ENCODE assay signal across 26 cellular contexts in the genomic region with DNA sequence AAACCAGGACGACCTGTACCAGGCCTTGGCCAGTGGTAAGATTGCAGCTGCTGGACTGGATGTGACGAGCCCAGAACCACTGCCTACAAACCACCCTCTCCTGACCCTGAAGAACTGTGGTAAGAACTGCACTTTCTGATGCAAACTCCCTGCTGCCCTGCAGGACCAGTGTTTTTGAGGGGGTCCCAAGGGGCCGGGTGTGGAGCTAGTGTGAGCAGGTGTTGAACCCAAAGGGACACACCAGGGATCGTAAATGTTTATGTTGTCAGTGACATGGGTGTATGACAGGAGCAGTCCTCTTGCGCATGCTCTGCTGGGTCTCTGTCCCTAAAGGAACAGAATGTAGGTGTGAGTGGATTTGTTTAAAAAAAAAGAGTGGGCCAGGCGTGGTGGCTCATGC. TPM values are rescaled to one million over a fixed set of nuclear protein-coding genes. Genes with fewer than 3 reads are reported as not detected.
DNase-seq lines count a peak whose midpoint lies in the region; ATAC-seq and TF ChIP-seq lines count a peak whose summit lies in the region.
"Had no signal": no experiment of that assay in that cellular context is flagged by ENCODE, and none has a peak within 500 bp of the region (broad histone marks: within the 10 kb centered on the region; RNA-seq: fewer than 3 reads in every experiment).

No MANE protein-coding gene starts in this region.

- H3K27me3 Mint-ChIP-seq in IgD-negative memory B cell (no peaks in the 10 kb centered on the region), activated B cell treated with CpG ODN at 0.5 μM for 24 hours (no peaks in the 10 kb centered on the region)
- H3K27me3 Mint-ChIP-seq: activated naive CD8-positive, alpha-beta T cell; CD8-positive, alpha-beta memory T cell; naive thymus-derived CD8-positive, alpha-beta T cell; stimulated activated naive CD8-positive, alpha-beta T cell treated with anti-CD3 and anti-CD28 coated beads, Interleukin-15, Interleukin-2, amounts not matched to agents 100 ng/mL and 50 ng/mL, for 24 hours had no signal

- peaks cover 5% of the 10 kb centered on the region for H3K4me1 ChIP-seq in psoas muscle
- H3K4me1 ChIP-seq: Peyer's patch, SJSA1, transverse colon had no signal

- H3K27me3 ChIP-seq in psoas muscle (ENCODE audit: insufficient read depth in 3 of 3, low read length in 2 of 3): no peaks in the 10 kb centered on the region
- H3K27me3 ChIP-seq: gastrocnemius medialis, MG63, Peyer's patch, SJSA1, transverse colon had no signal

- H3K9me3 ChIP-seq in psoas muscle: no peaks in the 10 kb centered on the region
- H3K9me3 ChIP-seq: gastrocnemius medialis, MG63, Peyer's patch, SJSA1, transverse colon had no signal

- H3K9me3 Mint-ChIP-seq in IgD-negative memory B cell: no peaks in the 10 kb centered on the region
- no peaks in the 10 kb centered on the region for H3K9me3 Mint-ChIP-seq in activated B cell treated with CpG ODN at 0.5 μM for 24 hours
- H3K9me3 Mint-ChIP-seq: CD8-positive, alpha-beta memory T cell; endodermal cell; mesothelial cell of epicardium; naive thymus-derived CD8-positive, alpha-beta T cell; stimulated activated naive CD8-positive, alpha-beta T cell treated with anti-CD3 and anti-CD28 coated beads, Interleukin-15, Interleukin-2, amounts not matched to agents 100 ng/mL and 50 ng/mL, for 24 hours had no signal

- peak overlapping the region; percentile 76 to 81 (median 78) for H3K27ac Mint-ChIP-seq in IgD-negative memory B cell
- H3K27ac Mint-ChIP-seq in activated B cell treated with CpG ODN at 0.5 μM for 24 hours: peak overlapping the region; percentile 69
- H3K27ac Mint-ChIP-seq: stimulated activated naive CD8-positive, alpha-beta T cell treated with anti-CD3 and anti-CD28 coated beads, Interleukin-15, Interleukin-2, amounts not matched to agents 100 ng/mL and 50 ng/mL, for 24 hours had no signal

- CTCF ChIA-PET in activated B cell treated with CpG ODN at 0.5 μM for 24 hours (lab: Charles Lee): no interaction called here

- H3K4me1 Mint-ChIP-seq in IgD-negative memory B cell (peaks cover 17 to 21% (median 18%) of the 10 kb centered on the region in 3 donors), activated B cell treated with CpG ODN at 0.5 μM for 24 hours (peaks cover 27% of the 10 kb centered on the region)
- H3K4me1 Mint-ChIP-seq: mesothelial cell of epicardium had no signal

- 66 to 75% (median 72%) methylated on average over 6 of the region's 6 CpGs for WGBS in psoas muscle, 3 donors

- intact Hi-C loops in activated B cell treated with CpG ODN at 0.5 μM for 24 hours (cut with micrococcal nuclease): no loop called here
- intact Hi-C loops in psoas muscle (cut with DNase I): no loop called here

- H3K4me3 Mint-ChIP-seq in IgD-negative memory B cell (peak overlapping the region in 2 of 4 donors; percentile 56 to 82), activated B cell treated with CpG ODN at 0.5 μM for 24 hours (peak overlapping the region; percentile 12)
- H3K4me3 Mint-ChIP-seq: activated naive CD8-positive, alpha-beta T cell; CD8-positive, alpha-beta memory T cell; endodermal cell; mesothelial cell of epicardium; naive thymus-derived CD8-positive, alpha-beta T cell; stimulated activated naive CD8-positive, alpha-beta T cell treated with anti-CD3 and anti-CD28 coated beads, Interleukin-15, Interleukin-2, amounts not matched to agents 100 ng/mL and 50 ng/mL, for 24 hours had no signal

- POLR2A ChIA-PET in activated B cell treated with CpG ODN at 0.5 μM for 24 hours (lab: Charles Lee): interaction anchor here (0.6 to 2.7 kb wide), 3 partner anchors 9 to 448 kb away, joined by 6 to 14 read pairs (median 8); partner anchors contain the start of gene GRHPR

- H3K4me3 ChIP-seq in psoas muscle: no peak overlapping the region
- H3K4me3 ChIP-seq: gastrocnemius medialis, GM23248, K562, MG63, Peyer's patch, SJSA1, transverse colon had no signal

- DNase-seq in activated B cell treated with CpG ODN at 0.5 μM for 24 hours (no peak), globus pallidus (ENCODE audit: low spot score) (peak; percentile 29), substantia nigra (lab: John Stamatoyannopoulos, UW) (no peak), NCI-H1092 (lab: John Stamatoyannopoulos, UW) (no peak), psoas muscle (no peak)
- DNase-seq in activated CD4-positive, alpha-beta T cell treated with anti-CD3 and anti-CD28 coated beads for 4 hours: no peak
- DNase-seq: activated CD4-positive, alpha-beta T cell treated with anti-CD3 and anti-CD28 coated beads for 48 hours; CD8-positive, alpha-beta memory T cell; DMS153; endodermal cell; gastrocnemius medialis; GM23248; MG63; naive thymus-derived CD8-positive, alpha-beta T cell; NCI-H1436 treated with DMSO at 0.1 percent for 48 hours; Peyer's patch; stimulated activated CD4-positive, alpha-beta T cell treated with anti-CD3 and anti-CD28 coated beads, Interleukin-12 subunit alpha, Interleukin-12 subunit beta, amount 100 ng/mL, for 4 hours; stimulated activated CD4-positive, alpha-beta T cell treated with anti-CD3 and anti-CD28 coated beads, Interleukin-4, amount 100 ng/mL, for 24 hours; T-helper 1 cell; transverse colon had no signal

- ATAC-seq in activated B cell treated with CpG ODN at 0.5 μM for 24 hours (ENCODE audit: low read depth) (peak; percentile 49), psoas muscle (no peak)
- ATAC-seq: naive thymus-derived CD8-positive, alpha-beta T cell had no signal

- TF ChIP-seq CTCF in activated B cell treated with CpG ODN at 0.5 μM for 24 hours (IDR thresholded peaks at IDR 0.05): no peak
- no peak for TF ChIP-seq CTCF in psoas muscle (IDR thresholded peaks at IDR 0.05)

- H3K27ac ChIP-seq in substantia nigra (ENCODE audit: low read depth, low read length, poor library complexity, severe bottlenecking): peak overlapping the region; percentile 95
- no peak overlapping the region for H3K27ac ChIP-seq in psoas muscle
- H3K27ac ChIP-seq: GM23248, Peyer's patch, SJSA1, transverse colon had no signal

- H3K36me3 Mint-ChIP-seq in IgD-negative memory B cell: peaks cover 3% of the 10 kb centered on the region
- peaks cover 94% of the 10 kb centered on the region for H3K36me3 Mint-ChIP-seq in activated B cell treated with CpG ODN at 0.5 μM for 24 hours (ENCODE audit: low read depth)

- H3K36me3 ChIP-seq in psoas muscle (ENCODE audit: insufficient read depth in 1 of 2, low read depth in 1 of 2): peaks cover 6 to 93% of the 10 kb centered on the region in 2 donors

RNA-seq across cellular contexts. Expression of gene GRHPR, which starts 9.5 kb away (rescaled TPM):
- polyA plus RNA-seq in IgD-negative memory B cell: 84.6 TPM
- 315 TPM in 2 replicates for total RNA-seq in activated B cell treated with CpG ODN at 0.5 μM for 24 hours
- total RNA-seq in psoas muscle: 100 to 1,000 TPM in 3 of 4 donors, 10 to 100 TPM in 1; 74.7 to 111 (median 100) TPM
- polyA plus RNA-seq in psoas muscle: 100 to 1,000 TPM in 2 of 3 donors, 10 to 100 TPM in 1; 72.2 to 138 (median 105) TPM

RNA-seq across cellular contexts. Expression of gene ZBTB5, which starts 33.2 kb away (rescaled TPM):
- 1.1 TPM for polyA plus RNA-seq in IgD-negative memory B cell
- 26.5 and 28.1 TPM in 2 replicates for total RNA-seq in activated B cell treated with CpG ODN at 0.5 μM for 24 hours
- 1 to 10 TPM; 5.2 to 6.0 (median 5.3) TPM for total RNA-seq in psoas muscle
- 1 to 10 TPM; 2.5 to 5.3 (median 3.0) TPM for polyA plus RNA-seq in psoas muscle

RNA-seq across cellular contexts. Expression of gene POLR1E, which starts 53.7 kb away (rescaled TPM):
- polyA plus RNA-seq in IgD-negative memory B cell (13.7 TPM), psoas muscle (10 to 100 TPM; 12.1 to 21.6 (median 18.1) TPM)
- total RNA-seq in activated B cell treated with CpG ODN at 0.5 μM for 24 hours (45.4 and 46.3 TPM in 2 replicates), psoas muscle (10 to 100 TPM; 17.6 to 22.5 (median 21.8) TPM)
